In the genomic region with DNA sequence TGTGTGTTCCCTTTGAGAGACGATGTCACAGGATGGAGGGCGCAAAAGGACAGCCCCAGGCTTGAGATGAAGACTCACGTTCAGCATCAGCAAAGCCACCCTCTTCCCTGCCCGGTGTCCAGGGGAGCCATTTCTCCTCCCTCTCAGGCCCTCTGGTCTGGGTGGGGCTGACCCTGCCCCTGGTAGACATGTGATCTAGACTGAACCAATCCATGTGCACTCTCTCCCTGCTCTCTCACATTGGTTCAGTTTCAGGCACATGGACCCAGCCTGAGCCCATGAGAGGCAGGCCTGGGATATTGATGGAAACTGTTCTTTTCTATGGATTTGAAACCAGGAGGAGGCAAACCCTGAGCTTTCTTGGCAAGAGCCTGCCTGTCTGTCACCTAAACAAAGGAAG, we compare ENCODE assay signal across 7 cellular contexts.
"Had no signal": no experiment of that assay in that cellular context is flagged by ENCODE, and none has a peak within 500 bp of the region (broad histone marks: within the 10 kb centered on the region; RNA-seq: fewer than 3 reads in every experiment).

No MANE protein-coding gene starts in this region.

- DNase-seq: GOT3, H7, IMR-90, KBM-7 had no signal

- H3K4me2 ChIP-seq: KMS-11 had no signal

- H3K9ac ChIP-seq: KMS-11 had no signal

- FAIRE-seq: HTR-8/SVneo had no signal

- H3K36me3 ChIP-seq: HAP-1 had no signal

- H3K27ac ChIP-seq: KMS-11 had no signal

- H3K4me1 ChIP-seq: HAP-1 had no signal

- H3K9me3 ChIP-seq: HAP-1 had no signal

- H3K4me3 ChIP-seq: HAP-1 had no signal
